1 cellular context compared by ENCODE assay signal in genomic region chr11:8959546-8960166, GRCh38.
TF ChIP-seq lines count a peak whose summit lies in the region.

No MANE protein-coding gene starts in this region.

TF ChIP-seq in HCT116, 20 proteins besides CTCF, POLR2A, EP300 and RAD21 (continued from another document):
- TF ChIP-seq ZBTB33 (IDR thresholded peaks at IDR 0.05; ENCODE audit: extremely low read depth, insufficient replicate concordance, low read length) (no peak), FOSL1 (IDR thresholded peaks at IDR 0.05; ENCODE audit: low read depth) (no peak), YY1 (IDR thresholded peaks at IDR 0.05; ENCODE audit: extremely low read depth, insufficient replicate concordance, low read depth, low read length) (no peak), JUND (IDR thresholded peaks at IDR 0.05) (no peak), TCF7L2 (IDR thresholded peaks at IDR 0.05; ENCODE audit: borderline replicate concordance, extremely low read depth, insufficient read depth, insufficient read length) (no peak), SP1 (IDR thresholded peaks at IDR 0.05; ENCODE audit: low read depth) (no peak)
- TF ChIP-seq, protein P1, sequence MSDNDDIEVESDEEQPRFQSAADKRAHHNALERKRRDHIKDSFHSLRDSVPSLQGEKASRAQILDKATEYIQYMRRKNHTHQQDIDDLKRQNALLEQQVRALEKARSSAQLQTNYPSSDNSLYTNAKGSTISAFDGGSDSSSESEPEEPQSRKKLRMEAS (IDR thresholded peaks at IDR 0.05) = no peak
- TF ChIP-seq, protein P2, sequence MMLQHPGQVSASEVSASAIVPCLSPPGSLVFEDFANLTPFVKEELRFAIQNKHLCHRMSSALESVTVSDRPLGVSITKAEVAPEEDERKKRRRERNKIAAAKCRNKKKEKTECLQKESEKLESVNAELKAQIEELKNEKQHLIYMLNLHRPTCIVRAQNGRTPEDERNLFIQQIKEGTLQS (IDR thresholded peaks at IDR 0.05) = no peak
